ENCODE assay signal across 1 cellular context in the genomic region with DNA sequence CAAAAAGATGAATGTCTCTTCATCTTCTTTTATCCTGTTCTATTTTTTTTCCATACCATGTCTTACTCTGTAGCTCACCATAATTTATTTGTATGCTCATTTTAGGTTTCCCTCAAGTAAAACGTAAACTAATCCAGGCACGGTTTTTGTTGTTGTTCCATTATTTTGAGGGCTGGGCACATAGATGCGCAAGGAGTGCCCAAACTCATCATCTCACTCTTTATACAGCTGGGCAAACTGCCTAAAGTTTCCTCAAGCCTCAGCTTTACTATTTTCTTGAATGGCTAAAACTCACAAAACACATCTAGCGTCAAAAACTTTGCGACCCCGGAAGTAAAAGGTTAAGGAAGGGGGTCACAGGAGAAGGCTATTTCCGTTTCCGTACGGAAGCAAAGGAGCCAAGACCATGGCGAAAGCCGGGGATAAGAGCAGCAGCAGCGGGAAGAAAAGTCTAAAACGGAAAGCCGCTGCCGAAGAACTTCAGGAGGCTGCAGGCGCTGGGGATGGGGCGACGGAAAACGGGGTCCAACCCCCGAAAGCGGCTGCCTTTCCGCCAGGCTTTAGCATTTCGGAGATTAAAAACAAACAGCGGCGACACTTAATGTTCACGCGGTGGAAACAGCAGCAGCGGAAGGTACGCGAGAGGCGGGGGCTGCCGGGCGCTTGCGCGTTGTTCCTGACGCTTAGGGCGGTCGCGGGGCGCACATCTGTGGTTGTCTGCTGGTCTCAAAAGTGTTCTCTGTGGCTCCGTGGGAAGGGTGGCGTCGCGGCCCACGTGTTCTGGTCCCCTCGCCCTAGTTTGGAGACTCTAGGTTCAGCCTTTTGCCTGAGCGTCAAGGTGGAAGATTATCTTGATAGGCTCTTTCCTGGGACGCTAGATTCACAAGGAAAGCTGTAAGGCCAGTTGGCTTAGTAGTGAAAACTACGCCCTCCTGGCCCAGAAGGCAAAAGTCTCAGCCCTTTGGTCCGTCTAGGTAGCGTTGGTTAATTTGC.
TF ChIP-seq lines count a peak whose summit lies in the region.

A gene with protein sequence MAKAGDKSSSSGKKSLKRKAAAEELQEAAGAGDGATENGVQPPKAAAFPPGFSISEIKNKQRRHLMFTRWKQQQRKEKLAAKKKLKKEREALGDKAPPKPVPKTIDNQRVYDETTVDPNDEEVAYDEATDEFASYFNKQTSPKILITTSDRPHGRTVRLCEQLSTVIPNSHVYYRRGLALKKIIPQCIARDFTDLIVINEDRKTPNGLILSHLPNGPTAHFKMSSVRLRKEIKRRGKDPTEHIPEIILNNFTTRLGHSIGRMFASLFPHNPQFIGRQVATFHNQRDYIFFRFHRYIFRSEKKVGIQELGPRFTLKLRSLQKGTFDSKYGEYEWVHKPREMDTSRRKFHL (plus strand): TSS at position 391 of the 993 bp plus-strand sequence. CDS start 16 bp downstream, at position 407.

TF ChIP-seq in HEK293, 187 proteins besides CTCF, POLR2A, EP300 and RAD21 (continued from another document and continues in another):
- TF ChIP-seq, protein P1, sequence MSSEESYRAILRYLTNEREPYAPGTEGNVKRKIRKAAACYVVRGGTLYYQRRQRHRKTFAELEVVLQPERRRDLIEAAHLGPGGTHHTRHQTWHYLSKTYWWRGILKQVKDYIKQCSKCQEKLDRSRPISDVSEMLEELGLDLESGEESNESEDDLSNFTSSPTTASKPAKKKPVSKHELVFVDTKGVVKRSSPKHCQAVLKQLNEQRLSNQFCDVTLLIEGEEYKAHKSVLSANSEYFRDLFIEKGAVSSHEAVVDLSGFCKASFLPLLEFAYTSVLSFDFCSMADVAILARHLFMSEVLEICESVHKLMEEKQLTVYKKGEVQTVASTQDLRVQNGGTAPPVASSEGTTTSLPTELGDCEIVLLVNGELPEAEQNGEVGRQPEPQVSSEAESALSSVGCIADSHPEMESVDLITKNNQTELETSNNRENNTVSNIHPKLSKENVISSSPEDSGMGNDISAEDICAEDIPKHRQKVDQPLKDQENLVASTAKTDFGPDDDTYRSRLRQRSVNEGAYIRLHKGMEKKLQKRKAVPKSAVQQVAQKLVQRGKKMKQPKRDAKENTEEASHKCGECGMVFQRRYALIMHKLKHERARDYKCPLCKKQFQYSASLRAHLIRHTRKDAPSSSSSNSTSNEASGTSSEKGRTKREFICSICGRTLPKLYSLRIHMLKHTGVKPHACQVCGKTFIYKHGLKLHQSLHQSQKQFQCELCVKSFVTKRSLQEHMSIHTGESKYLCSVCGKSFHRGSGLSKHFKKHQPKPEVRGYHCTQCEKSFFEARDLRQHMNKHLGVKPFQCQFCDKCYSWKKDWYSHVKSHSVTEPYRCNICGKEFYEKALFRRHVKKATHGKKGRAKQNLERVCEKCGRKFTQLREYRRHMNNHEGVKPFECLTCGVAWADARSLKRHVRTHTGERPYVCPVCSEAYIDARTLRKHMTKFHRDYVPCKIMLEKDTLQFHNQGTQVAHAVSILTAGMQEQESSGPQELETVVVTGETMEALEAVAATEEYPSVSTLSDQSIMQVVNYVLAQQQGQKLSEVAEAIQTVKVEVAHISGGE (tag by site-specific recombination; conservative IDR thresholded peaks at IDR 0.05; ENCODE audit: low read depth): peak; percentile 93
- TF ChIP-seq, protein P2, sequence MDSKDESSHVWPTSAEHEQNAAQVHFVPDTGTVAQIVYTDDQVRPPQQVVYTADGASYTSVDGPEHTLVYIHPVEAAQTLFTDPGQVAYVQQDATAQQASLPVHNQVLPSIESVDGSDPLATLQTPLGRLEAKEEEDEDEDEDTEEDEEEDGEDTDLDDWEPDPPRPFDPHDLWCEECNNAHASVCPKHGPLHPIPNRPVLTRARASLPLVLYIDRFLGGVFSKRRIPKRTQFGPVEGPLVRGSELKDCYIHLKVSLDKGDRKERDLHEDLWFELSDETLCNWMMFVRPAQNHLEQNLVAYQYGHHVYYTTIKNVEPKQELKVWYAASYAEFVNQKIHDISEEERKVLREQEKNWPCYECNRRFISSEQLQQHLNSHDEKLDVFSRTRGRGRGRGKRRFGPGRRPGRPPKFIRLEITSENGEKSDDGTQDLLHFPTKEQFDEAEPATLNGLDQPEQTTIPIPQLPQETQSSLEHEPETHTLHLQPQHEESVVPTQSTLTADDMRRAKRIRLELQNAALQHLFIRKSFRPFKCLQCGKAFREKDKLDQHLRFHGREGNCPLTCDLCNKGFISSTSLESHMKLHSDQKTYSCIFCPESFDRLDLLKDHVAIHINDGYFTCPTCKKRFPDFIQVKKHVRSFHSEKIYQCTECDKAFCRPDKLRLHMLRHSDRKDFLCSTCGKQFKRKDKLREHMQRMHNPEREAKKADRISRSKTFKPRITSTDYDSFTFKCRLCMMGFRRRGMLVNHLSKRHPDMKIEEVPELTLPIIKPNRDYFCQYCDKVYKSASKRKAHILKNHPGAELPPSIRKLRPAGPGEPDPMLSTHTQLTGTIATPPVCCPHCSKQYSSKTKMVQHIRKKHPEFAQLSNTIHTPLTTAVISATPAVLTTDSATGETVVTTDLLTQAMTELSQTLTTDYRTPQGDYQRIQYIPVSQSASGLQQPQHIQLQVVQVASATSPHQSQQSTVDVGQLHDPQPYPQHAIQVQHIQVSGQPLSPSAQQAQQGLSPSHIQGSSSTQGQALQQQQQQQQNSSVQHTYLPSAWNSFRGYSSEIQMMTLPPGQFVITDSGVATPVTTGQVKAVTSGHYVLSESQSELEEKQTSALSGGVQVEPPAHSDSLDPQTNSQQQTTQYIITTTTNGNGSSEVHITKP (tag by site-specific recombination; IDR thresholded peaks at IDR 0.05): peak; percentile 87
- peak; percentile 59; the same call in 1 of the 2 replicates for TF ChIP-seq ZNF24 (tag by site-specific recombination; IDR thresholded peaks at IDR 0.05)
- TF ChIP-seq ZSCAN30 (tag by site-specific recombination; IDR thresholded peaks at IDR 0.05): peak; percentile 47; the same call in 1 of the 2 replicates
- 0 out of 2 replicates have a peak, but pooled peaks have one; percentile 39 for TF ChIP-seq PATZ1 (tag by site-specific recombination; IDR thresholded peaks at IDR 0.05)
- TF ChIP-seq ZNF501 (tag by site-specific recombination; IDR thresholded peaks at IDR 0.05): peak; percentile 93
- peak; percentile 83 for TF ChIP-seq ZNF660 (tag by site-specific recombination; IDR thresholded peaks at IDR 0.05)
- TF ChIP-seq ZNF518A (tag by site-specific recombination; conservative IDR thresholded peaks at IDR 0.05; ENCODE audit: low read depth): peak; percentile 100
- peak; percentile 39; the same call in 1 of the 2 replicates for TF ChIP-seq ZNF76 (tag by site-specific recombination; IDR thresholded peaks at IDR 0.05; ENCODE audit: borderline replicate concordance, low read depth)
- TF ChIP-seq ZNF19 (tag by site-specific recombination; IDR thresholded peaks at IDR 0.05; ENCODE audit: low read depth): no peak
- peak; percentile 43; the same call in 1 of the 2 replicates for TF ChIP-seq ZNF664 (tag by site-specific recombination; IDR thresholded peaks at IDR 0.05)
- TF ChIP-seq ZNF548 (tag by site-specific recombination; IDR thresholded peaks at IDR 0.05): no peak
- peak; percentile 47; the same call in 1 of the 2 replicates for TF ChIP-seq ZNF184 (tag by site-specific recombination; IDR thresholded peaks at IDR 0.05)
- 0 out of 2 replicates have a peak, but pooled peaks have one; percentile 41 for TF ChIP-seq REPIN1 (tag by site-specific recombination; IDR thresholded peaks at IDR 0.05; ENCODE audit: low read depth)
- peak; percentile 56; the same call in 1 of the 2 replicates for TF ChIP-seq ZNF792 (tag by site-specific recombination; IDR thresholded peaks at IDR 0.05)
- TF ChIP-seq ZNF561 (tag by site-specific recombination; IDR thresholded peaks at IDR 0.05; ENCODE audit: borderline replicate concordance): peak; percentile 90
- no peak for TF ChIP-seq ZNF248 (tag by site-specific recombination; IDR thresholded peaks at IDR 0.05)
- TF ChIP-seq ZBTB17 (tag by site-specific recombination; IDR thresholded peaks at IDR 0.05): peak; percentile 72; the same call in 1 of the 2 replicates
- no peak for TF ChIP-seq ZNF404 (tag by site-specific recombination; IDR thresholded peaks at IDR 0.05)
- peak; percentile 14; the same call in 1 of the 2 replicates for TF ChIP-seq INSM2 (tag by site-specific recombination; IDR thresholded peaks at IDR 0.05)
- 0 out of 2 replicates have a peak, but pooled peaks have one; percentile 59 for TF ChIP-seq ZNF324 (tag by site-specific recombination; IDR thresholded peaks at IDR 0.05)
- TF ChIP-seq HOXD13 (CRISPR knock-in tag; IDR thresholded peaks at IDR 0.05; ENCODE audit: borderline replicate concordance): no peak
- no peak for TF ChIP-seq ZNF670 (tag by site-specific recombination; IDR thresholded peaks at IDR 0.05; ENCODE audit: low read depth)
- TF ChIP-seq REST (tag by site-specific recombination; IDR thresholded peaks at IDR 0.05): peak; percentile 30; the same call in 1 of the 2 replicates
- no peak for TF ChIP-seq ZNF621 (tag by site-specific recombination; IDR thresholded peaks at IDR 0.05)
- TF ChIP-seq SETDB1 (IDR thresholded peaks at IDR 0.05; ENCODE audit: insufficient read length, low read length): peak; percentile 92
- TF ChIP-seq YY1 (tag by site-specific recombination; IDR thresholded peaks at IDR 0.05): peak; percentile 72
- no peak for TF ChIP-seq ZNF48 (tag by site-specific recombination; IDR thresholded peaks at IDR 0.05)
